Comparison of ENCODE assay signal across 8 cellular contexts in genomic region chr4:143399113-143399949, GRCh38.
DNase-seq lines count a peak whose midpoint lies in the region; ATAC-seq and TF ChIP-seq lines count a peak whose summit lies in the region.

No MANE protein-coding gene starts in this region.

- DNase-seq in AG10803 (ENCODE audit: low read depth) (peak; percentile 27), GM13976 (ENCODE audit: low spot score) (no peak), NCI-H526 (lab: John Stamatoyannopoulos, UW) (peak; percentile 36 to 60), breast epithelium (ENCODE audit: low spot score in 2 of 2) (no peak), memory B cell (ENCODE audit: low spot score in 2 of 2) (peak in 1 of 2 donors; percentile 26), posterior vena cava (ENCODE audit: low spot score) (no peak), aorta (no peak)

- H3K27me3 Mint-ChIP-seq in memory B cell, result peaks cover 3% of the 10 kb centered on the region

- in situ Hi-C loops in GM13976 (cut with MboI; ENCODE audit: low sequenced_read_pairs, unreplicated experiment), result no loop called here

- H3K27me3 ChIP-seq in breast epithelium, result no peaks in the 10 kb centered on the region
- H3K27me3 ChIP-seq in aorta (ENCODE audit: control insufficient read depth in 1 of 2, insufficient read depth in 2 of 2, low read length in 1 of 2), result no peaks in the 10 kb centered on the region

- no peaks in the 10 kb centered on the region for H3K9me3 Mint-ChIP-seq in memory B cell

- WGBS in aorta, 2 donors, result 61 to 63% methylated on average over 5 of the region's 5 CpGs

- H3K4me1 Mint-ChIP-seq in memory B cell, result peaks cover 14% of the 10 kb centered on the region

- TF ChIP-seq POLR2A in breast epithelium (IDR thresholded peaks at IDR 0.05), result no peak

- H3K27ac ChIP-seq in breast epithelium, result no peak overlapping the region
- no peak overlapping the region for H3K27ac ChIP-seq in aorta (ENCODE audit: low read depth in 1 of 2, low read length in 2 of 2)

- intact Hi-C loops in breast epithelium (cut with DNase I; ENCODE audit: low total_unique reads) (no loop called here), posterior vena cava (cut with DNase I) (no loop called here), aorta (cut with DNase I) (loop anchor here in 1 of 2 donors (5.0 kb wide), 1 partner anchor 47 kb away; no protein-coding TSS in a partner anchor)

- H3K4me3 Mint-ChIP-seq in memory B cell, result no peak overlapping the region

- H3K4me1 ChIP-seq in breast epithelium, result peaks cover 0 to 11% of the 10 kb centered on the region in 2 donors
- peaks cover 4 to 18% of the 10 kb centered on the region in 2 donors for H3K4me1 ChIP-seq in aorta (ENCODE audit: control insufficient read depth in 1 of 2, insufficient read depth in 2 of 2, low read length in 2 of 2)

- H3K4me3 ChIP-seq in AG10803 (ENCODE audit: low read length) (no peak overlapping the region), breast epithelium (no peak overlapping the region), aorta (ENCODE audit: low read length in 2 of 2) (no peak overlapping the region)

- H3K36me3 ChIP-seq in breast epithelium (no peaks in the 10 kb centered on the region), aorta (ENCODE audit: control insufficient read depth in 1 of 2, insufficient read depth in 2 of 2, low read length in 1 of 2) (no peaks in the 10 kb centered on the region)

- no peak overlapping the region for H3K27ac Mint-ChIP-seq in memory B cell

- TF ChIP-seq CTCF in AG10803 (conservative IDR thresholded peaks at IDR 0.05; ENCODE audit: low read length) (peak; percentile 73), GM13976 (IDR thresholded peaks at IDR 0.05; ENCODE audit: borderline replicate concordance, control extremely low read depth, extremely low read depth, insufficient read depth, missing control alignments) (peak; percentile 41), breast epithelium (IDR thresholded peaks at IDR 0.05) (peak; percentile 37 to 51 (median 46))

- no peaks in the 10 kb centered on the region for H3K36me3 Mint-ChIP-seq in memory B cell

- peak; percentile 56 for ATAC-seq in HG02884 (IDR thresholded peaks at IDR 0.05; ENCODE audit: unreplicated experiment)
- peak; percentile 59 for ATAC-seq in memory B cell (ENCODE audit: low read depth)
- ATAC-seq in aorta (ENCODE audit: low FRiP score), result no peak

- H3K9me3 ChIP-seq in breast epithelium (no peaks in the 10 kb centered on the region), aorta (ENCODE audit: control insufficient read depth, low read length) (no peaks in the 10 kb centered on the region)

Comparison
In these comparisons a context has a peak if more than half of its experiments do, and no peak if none do; other contexts are left out.
1. DNase-seq: peak in AG10803 (single experiment) and NCI-H526 (2 of 2); none in GM13976 (single experiment), breast epithelium (0 of 2), posterior vena cava (single experiment) and aorta (0 of 2).
2. Peak in every context shown above with its lines, with median percentiles within 50 percentile points of each other: CTCF ChIP-seq.